ENCODE assay signal across 8 cellular contexts in genomic region chr3:64022451-64023186, GRCh38. TPM values are rescaled to one million over a fixed set of nuclear protein-coding genes. Genes with fewer than 3 reads are reported as not detected.
DNase-seq lines count a peak whose midpoint lies in the region; ATAC-seq and TF ChIP-seq lines count a peak whose summit lies in the region.

No MANE protein-coding gene starts in this region.

- no peak for DNase-seq in Jurkat, Clone E6-1 (ENCODE audit: low read depth, low spot score)
- peak; percentile 9 for DNase-seq in activated naive CD8-positive, alpha-beta T cell treated with anti-CD3 and anti-CD28 coated beads for 36 hours
- DNase-seq in spleen (peak; percentile 76), NCI-H345 treated with DMSO at 0.1 percent for 48 hours (lab: John Stamatoyannopoulos, UW; ENCODE audit: unreplicated experiment) (no peak)

- H3K4me3 Mint-ChIP-seq in activated naive CD8-positive, alpha-beta T cell treated with anti-CD3 and anti-CD28 coated beads for 36 hours = peak overlapping the region; percentile 84

- peaks cover 0 to 46% (median 30%) of the 10 kb centered on the region in 6 donors for H3K36me3 ChIP-seq in spleen

- no peaks in the 10 kb centered on the region for H3K9me3 ChIP-seq in spleen

- H3K9me3 Mint-ChIP-seq in activated naive CD8-positive, alpha-beta T cell treated with anti-CD3 and anti-CD28 coated beads for 36 hours = no peaks in the 10 kb centered on the region

- H3K4me1 ChIP-seq in spleen = peaks cover 18 to 48% (median 37%) of the 10 kb centered on the region in 6 donors

- H3K27ac Mint-ChIP-seq in activated naive CD8-positive, alpha-beta T cell treated with anti-CD3 and anti-CD28 coated beads for 36 hours = peak overlapping the region; percentile 90

- H3K27ac ChIP-seq in spleen = peak overlapping the region; percentile 72 to 89 (median 86)

- peak; percentile 13 for ATAC-seq in GM18511 (IDR thresholded peaks at IDR 0.05; ENCODE audit: unreplicated experiment)
- ATAC-seq in HG03521 (IDR thresholded peaks at IDR 0.05; ENCODE audit: unreplicated experiment) = no peak
- ATAC-seq in HG02642 (IDR thresholded peaks at IDR 0.05; ENCODE audit: poor library complexity, unreplicated experiment) = no peak

- H3K4me1 Mint-ChIP-seq in activated naive CD8-positive, alpha-beta T cell treated with anti-CD3 and anti-CD28 coated beads for 36 hours = peaks cover 29% of the 10 kb centered on the region

- no peak for TF ChIP-seq POLR2A in spleen (IDR thresholded peaks at IDR 0.05)

- 14 to 25% (median 20%) methylated on average over 19 to 24 of the region's 24 CpGs for WGBS in spleen, 5 donors

- peak overlapping the region; percentile 90 for H3K4me3 ChIP-seq in Jurkat, Clone E6-1 (ENCODE audit: low read length)
- peak overlapping the region; percentile 94 for H3K4me3 ChIP-seq in iPS-11a (ENCODE audit: low read depth, low read length)
- H3K4me3 ChIP-seq in spleen = peak overlapping the region; percentile 62 to 97 (median 79)

- peaks cover 0 to 8% (median 0%) of the 10 kb centered on the region in 7 donors for H3K27me3 ChIP-seq in spleen (replicated peaks in 1 of 7)

- H3K27me3 Mint-ChIP-seq in activated naive CD8-positive, alpha-beta T cell treated with anti-CD3 and anti-CD28 coated beads for 36 hours = peaks cover 7% of the 10 kb centered on the region

- TF ChIP-seq CTCF in spleen (IDR thresholded peaks at IDR 0.05 in 8 of 11, conservative IDR thresholded peaks at IDR 0.05 in 3 of 11) = no peak

- intact Hi-C loops in spleen (cut with DNase I; ENCODE audit: low total_unique reads) = no loop called here

- peaks cover 22% of the 10 kb centered on the region for H3K36me3 Mint-ChIP-seq in activated naive CD8-positive, alpha-beta T cell treated with anti-CD3 and anti-CD28 coated beads for 36 hours

RNA-seq across cellular contexts. Expression of gene PSMD6, which starts 0.7 kb away (rescaled TPM):
- 156 TPM for polyA plus RNA-seq in Jurkat, Clone E6-1 (2012; ENCODE audit: insufficient read depth, insufficient read length)
- total RNA-seq in activated naive CD8-positive, alpha-beta T cell treated with anti-CD3 and anti-CD28 coated beads for 36 hours = 100 to 1,000 TPM; 130 to 132 TPM
- 10 to 100 TPM; 53.4 to 75.8 (median 60.4) TPM for total RNA-seq in spleen
- polyA plus RNA-seq in spleen = 10 to 100 TPM; 49.0 to 57.5 (median 52.7) TPM

Comparison
In these comparisons a context has a peak if more than half of its experiments do, and no peak if none do; other contexts are left out.
1. DNase-seq: peak in activated naive CD8-positive, alpha-beta T cell treated with anti-CD3 and anti-CD28 coated beads for 36 hours (single experiment) and spleen (single experiment); none in Jurkat, Clone E6-1 (single experiment) and NCI-H345 treated with DMSO at 0.1 percent for 48 hours (single experiment).
2. Peak in every context shown above with its lines, with median percentiles within 50 percentile points of each other: H3K4me3 ChIP-seq.